Comparison of ENCODE assay signal across 8 cellular contexts in the genomic region with DNA sequence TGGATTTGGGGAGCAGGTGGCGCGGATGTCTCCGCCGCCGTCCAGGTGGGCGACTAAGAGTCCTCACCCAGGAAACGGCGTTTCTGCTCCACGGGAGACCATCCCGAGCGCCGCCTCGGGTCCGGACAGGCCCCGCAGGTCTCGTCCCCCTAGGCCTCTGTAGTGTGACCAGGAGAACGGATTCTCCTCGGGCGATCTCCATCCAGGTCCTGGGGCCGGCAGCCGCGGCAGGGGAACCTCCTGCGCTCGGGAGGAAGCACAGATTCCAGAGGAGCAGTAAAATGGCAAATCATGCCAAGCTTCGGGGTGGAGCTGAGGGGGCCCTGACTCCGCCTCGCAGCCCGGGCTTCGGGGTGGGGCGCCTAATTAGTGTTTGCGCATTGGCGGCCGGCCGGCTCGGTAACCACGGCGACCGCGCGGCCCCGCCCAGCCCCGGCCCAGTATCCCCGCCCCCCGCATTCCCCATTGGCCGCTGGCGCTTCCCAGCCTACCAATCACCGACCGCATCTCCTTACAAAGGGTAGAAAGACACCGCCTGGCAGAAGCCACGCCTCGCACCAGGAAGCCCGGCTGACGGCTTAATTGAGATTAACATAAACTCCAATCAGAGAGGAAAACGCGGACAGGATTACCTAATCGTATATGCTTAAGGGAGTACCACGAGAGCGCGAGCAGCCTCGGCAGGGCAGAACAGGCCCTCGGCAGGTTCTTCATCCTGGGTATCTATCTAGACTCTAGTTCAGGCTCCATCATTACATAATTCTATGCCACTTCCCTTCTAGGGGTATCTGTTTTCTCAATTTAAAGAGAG.
DNase-seq lines count a peak whose midpoint lies in the region; ATAC-seq and TF ChIP-seq lines count a peak whose summit lies in the region.

No MANE protein-coding gene starts in this region.

- peak overlapping the region; percentile 93 to 98 (median 98) for H3K27ac Mint-ChIP-seq in nephron

- H3K9me3 Mint-ChIP-seq in nephron: no peaks in the 10 kb centered on the region

- in situ Hi-C loops in G401 (cut with HindIII; ENCODE audit: low sequenced_read_pairs): no loop called here
- in situ Hi-C loops in HAP-1 (cut with MboI; ENCODE audit: low sequenced_read_pairs): no loop called here

- no peaks in the 10 kb centered on the region for H3K27me3 Mint-ChIP-seq in nephron (ENCODE audit: low read depth)

- H3K36me3 ChIP-seq in HAP-1 (replicated peaks) (no peaks in the 10 kb centered on the region), MM.1S (replicated peaks; ENCODE audit: insufficient read depth, low read length) (no peaks in the 10 kb centered on the region)

- H3K9ac ChIP-seq in MM.1S (ENCODE audit: low read length): peak overlapping the region; percentile 96

- peak overlapping the region; percentile 38; the same call in 1 of the 2 replicates for H3K27ac ChIP-seq in MM.1S (ENCODE audit: low read length)

- no peak for TF ChIP-seq CTCF in MM.1S (IDR thresholded peaks at IDR 0.05; ENCODE audit: low read length)
- no peak for TF ChIP-seq CTCF in nephron (IDR thresholded peaks at IDR 0.05; ENCODE audit: unreplicated experiment in 3 of 3)

- peak overlapping the region; percentile 94 to 98 (median 96) for H3K4me3 Mint-ChIP-seq in nephron

- H3K79me2 ChIP-seq in MM.1S (ENCODE audit: low read length): no peaks in the 10 kb centered on the region

- DNase-seq in G401 (ENCODE audit: low spot score) (peak; percentile 99), HAP-1 (ENCODE audit: low spot score in 2 of 2) (peak; percentile 95 to 99), MM.1S (peak; percentile 98), SHP77 treated with DMSO at 0.1 percent for 48 hours (lab: John Stamatoyannopoulos, UW) (peak; percentile 97), activated gamma-delta T cell treated with Interleukin-2 at 50 U/mL for 16 hours (peak; percentile 93), fibroblast of the conjunctiva (ENCODE audit: low read depth) (peak; percentile 97)
- DNase-seq in stimulated activated naive CD8-positive, alpha-beta T cell treated with anti-CD3 and anti-CD28 coated beads, Interleukin-15, Interleukin-2, amounts not matched to agents 100 U/mL and 50 U/mL, for 24 hours: peak; percentile 94

- peaks cover 68% of the 10 kb centered on the region for H3K4me1 Mint-ChIP-seq in nephron

- H3K4me2 ChIP-seq in MM.1S (ENCODE audit: low read depth, low read length): peak overlapping the region; percentile 79

- no peaks in the 10 kb centered on the region for H3K9me2 ChIP-seq in MM.1S (replicated peaks; ENCODE audit: insufficient read depth, low read length)

- peaks cover 4% of the 10 kb centered on the region; the same call in 1 of the 2 replicates for H3F3A ChIP-seq in MM.1S (ENCODE audit: insufficient read depth, low read length)

- H3K4me3 ChIP-seq in HAP-1 (peak overlapping the region; percentile 76), MM.1S (ENCODE audit: low read length) (peak overlapping the region; percentile 98)

- H3K9me3 ChIP-seq in HAP-1 (no peaks in the 10 kb centered on the region), MM.1S (replicated peaks; ENCODE audit: insufficient read depth, low read length) (no peaks in the 10 kb centered on the region)

- peak; percentile 94 for ATAC-seq in stimulated activated naive CD8-positive, alpha-beta T cell treated with anti-CD3 and anti-CD28 coated beads, Interleukin-15, Interleukin-2, amounts not matched to agents 100 U/mL and 50 U/mL, for 24 hours

- no peaks in the 10 kb centered on the region for H3K36me3 Mint-ChIP-seq in nephron (ENCODE audit: low read depth)

- H2AFZ ChIP-seq in MM.1S (ENCODE audit: low read length): peak overlapping the region; percentile 99

- H3K27me3 ChIP-seq in HAP-1 (ENCODE audit: low read depth): no peaks in the 10 kb centered on the region
- no peaks in the 10 kb centered on the region for H3K27me3 ChIP-seq in MM.1S (replicated peaks; ENCODE audit: insufficient read depth, low read length)

- H4K20me1 ChIP-seq in MM.1S (ENCODE audit: insufficient read depth, low read length): no peaks in the 10 kb centered on the region

- H3K4me1 ChIP-seq in HAP-1 (peaks cover 6% of the 10 kb centered on the region), MM.1S (ENCODE audit: low read length) (peaks cover 11% of the 10 kb centered on the region; the same call in 1 of the 2 replicates)

Comparison
In these comparisons a context has a peak if more than half of its experiments do, and no peak if none do; other contexts are left out.
1. Peak in every context shown above with its lines: DNase-seq, ATAC-seq, H3K4me3 ChIP-seq and H3K27ac ChIP-seq.